Comparison of ENCODE assay signal across 8 cellular contexts in genomic region chr4:100190643-100191600, GRCh38. TPM values are rescaled to one million over a fixed set of nuclear protein-coding genes. Genes with fewer than 3 reads are reported as not detected.
DNase-seq lines count a peak whose midpoint lies in the region.

No MANE protein-coding gene starts in this region.

- peak overlapping the region; percentile 87 for H3K4me3 ChIP-seq in iPS-15b (ENCODE audit: low read depth, low read length)
- peak overlapping the region; percentile 40 to 57 (median 50) for H3K4me3 ChIP-seq in skin epidermis

- H3K9ac ChIP-seq in iPS-15b (ENCODE audit: low read depth, low read length) = no peak overlapping the region

- peaks cover 41% of the 10 kb centered on the region for H3K27me3 ChIP-seq in iPS-15b (ENCODE audit: control insufficient read depth, insufficient read depth, low read length)

- H3K27ac Mint-ChIP-seq in activated naive CD4-positive, alpha-beta T cell treated with anti-CD3 and anti-CD28 coated beads, Interleukin-2, amount 50 U/mL, for 24 hours = no peak overlapping the region

- H3K9me3 Mint-ChIP-seq in activated naive CD4-positive, alpha-beta T cell treated with anti-CD3 and anti-CD28 coated beads, Interleukin-2, amount 50 U/mL, for 24 hours = no peaks in the 10 kb centered on the region

- peaks cover 10% of the 10 kb centered on the region for H3K4me1 ChIP-seq in iPS-15b (ENCODE audit: control insufficient read depth, insufficient read depth, low read length)

- peaks cover 15% of the 10 kb centered on the region for H3K4me1 Mint-ChIP-seq in activated naive CD4-positive, alpha-beta T cell treated with anti-CD3 and anti-CD28 coated beads, Interleukin-2, amount 50 U/mL, for 24 hours

- peak overlapping the region in 4 of 21 experiments; percentile 9 to 60 (median 40) for H3K27ac ChIP-seq in skin epidermis

- H3K4me3 Mint-ChIP-seq in activated naive CD4-positive, alpha-beta T cell treated with anti-CD3 and anti-CD28 coated beads, Interleukin-2, amount 50 U/mL, for 24 hours = peak overlapping the region; percentile 79

- no peaks in the 10 kb centered on the region for H3K36me3 ChIP-seq in iPS-15b (ENCODE audit: control insufficient read depth, insufficient read depth, low read length)

- H3K36me3 Mint-ChIP-seq in activated naive CD4-positive, alpha-beta T cell treated with anti-CD3 and anti-CD28 coated beads, Interleukin-2, amount 50 U/mL, for 24 hours = no peaks in the 10 kb centered on the region

- DNase-seq in activated naive CD4-positive, alpha-beta T cell (lab: John Stamatoyannopoulos, UW) = no peak
- DNase-seq in amniotic epithelial cell (ENCODE audit: low read depth) = peak; percentile 59
- DNase-seq in NCI-H69 (lab: John Stamatoyannopoulos, UW) = no peak
- no peak for DNase-seq in activated CD8-positive, alpha-beta memory T cell treated with anti-CD3 and anti-CD28 coated beads, Interleukin-2, amount 50 U/mL, for 4 hours
- no peak for DNase-seq in HT-29 (ENCODE audit: low spot score)

- peaks cover 46% of the 10 kb centered on the region for H3K27me3 Mint-ChIP-seq in activated naive CD4-positive, alpha-beta T cell treated with anti-CD3 and anti-CD28 coated beads, Interleukin-2, amount 50 U/mL, for 24 hours

- H3K9me3 ChIP-seq in iPS-15b (ENCODE audit: control insufficient read depth, insufficient read depth, low read length) = no peaks in the 10 kb centered on the region

RNA-seq across cellular contexts. Expression of gene DDIT4L, which starts 0.7 kb away (rescaled TPM):
- not detected in 2 replicates for total RNA-seq in HT-29 (2014; rRNA removed; shearing (Covaris generic))
